23 cellular contexts compared by ENCODE assay signal in the genomic region with DNA sequence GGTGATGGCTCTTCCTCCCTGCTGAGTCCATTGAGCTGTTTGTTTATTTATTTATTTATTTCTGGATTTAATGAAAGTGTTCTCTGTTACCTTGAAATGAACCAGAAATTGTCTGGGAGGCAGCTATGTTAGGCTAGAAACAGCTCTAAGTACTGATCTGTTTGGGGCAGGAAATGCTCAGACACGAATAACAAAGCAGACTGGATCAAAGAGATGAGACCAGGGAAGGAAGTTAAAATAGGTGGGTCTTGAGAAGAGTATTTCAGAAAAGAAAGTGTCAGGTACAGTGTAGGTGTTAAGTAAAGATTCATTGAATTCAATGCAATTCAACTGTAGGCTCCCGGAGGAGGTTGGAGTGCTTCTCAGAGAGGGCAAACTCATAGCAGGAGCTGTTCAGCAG.
"Had no signal": no experiment of that assay in that cellular context is flagged by ENCODE, and none has a peak within 500 bp of the region (broad histone marks: within the 10 kb centered on the region; RNA-seq: fewer than 3 reads in every experiment).

No MANE protein-coding gene starts in this region.

- H3K4me3 ChIP-seq: esophagus squamous epithelium, heart right ventricle, left lung, lower lobe of right lung, right lobe of liver, tibial nerve had no signal

- H3K36me3 Mint-ChIP-seq: activated naive CD4-positive, alpha-beta T cell treated with anti-CD3 and anti-CD28 coated beads, Interleukin-2, amount 10 ng/mL, durations not matched to agents 7 days and 5 days had no signal

- H3K36me3 ChIP-seq: esophagus squamous epithelium, heart right ventricle, left lung, lower lobe of right lung, neutrophil, right lobe of liver, tibial nerve had no signal

- H3K27ac Mint-ChIP-seq: activated CD8-positive, alpha-beta T cell treated with anti-CD3 and anti-CD28 coated beads, Interleukin-2, amount 10 ng/mL, durations not matched to agents 7 days and 5 days; activated naive CD4-positive, alpha-beta T cell treated with anti-CD3 and anti-CD28 coated beads, Interleukin-2, amount 10 ng/mL, durations not matched to agents 7 days and 5 days; activated T-helper 1 cell treated with anti-CD3 and anti-CD28 coated beads, Interleukin-12 subunit alpha, Interleukin-12 subunit beta, Interleukin-2, Interleukin-4 antibody, amounts not matched to agents 30 ng/mL and 10 ng/mL and 1 ng/mL, durations not matched to agents 14 hours and 24 hours and 36 hours; nephron; T-helper 1 cell treated with Interleukin-12 subunit alpha and Interleukin-12 subunit beta and Interleukin-4 antibody, amounts not matched to agents 30 μg/mL and 1 μg/mL, for 36 hours had no signal

- H3K4me3 Mint-ChIP-seq: activated CD8-positive, alpha-beta T cell treated with anti-CD3 and anti-CD28 coated beads, Interleukin-2, amount 10 ng/mL, durations not matched to agents 7 days and 5 days; activated naive CD4-positive, alpha-beta T cell treated with anti-CD3 and anti-CD28 coated beads, Interleukin-2, amount 10 ng/mL, durations not matched to agents 7 days and 5 days; activated T-helper 1 cell treated with anti-CD3 and anti-CD28 coated beads, Interleukin-12 subunit alpha, Interleukin-12 subunit beta, Interleukin-2, Interleukin-4 antibody, amounts not matched to agents 30 ng/mL and 10 ng/mL and 1 ng/mL, durations not matched to agents 14 hours and 24 hours and 36 hours; nephron; T-helper 1 cell treated with Interleukin-12 subunit alpha and Interleukin-12 subunit beta and Interleukin-4 antibody, amounts not matched to agents 30 μg/mL and 1 μg/mL, for 36 hours had no signal

- H3K4me1 ChIP-seq: esophagus squamous epithelium, heart right ventricle, left lung, lower lobe of right lung, right lobe of liver, tibial nerve had no signal

- ATAC-seq: activated CD8-positive, alpha-beta T cell treated with anti-CD3 and anti-CD28 coated beads, Interleukin-2, amount 10 ng/mL, durations not matched to agents 7 days and 5 days; heart right ventricle; left lung; lower lobe of right lung; right lobe of liver had no signal

- H3K27me3 Mint-ChIP-seq: activated naive CD4-positive, alpha-beta T cell treated with anti-CD3 and anti-CD28 coated beads, Interleukin-2, amount 10 ng/mL, durations not matched to agents 7 days and 5 days had no signal

- H3K4me1 Mint-ChIP-seq: nephron had no signal

- H3K9me3 ChIP-seq: esophagus squamous epithelium, heart right ventricle, left lung, lower lobe of right lung, neutrophil, right lobe of liver, tibial nerve had no signal

- DNase-seq: activated CD4-positive, alpha-beta T cell treated with anti-CD3 and anti-CD28 coated beads for 1 hour; activated CD4-positive, alpha-beta T cell treated with anti-CD3 and anti-CD28 coated beads, Interleukin-2, amount 50 U/mL, for 1 hour; activated CD8-positive, alpha-beta T cell treated with anti-CD3 and anti-CD28 coated beads, Interleukin-2, amount 10 ng/mL, durations not matched to agents 7 days and 5 days; activated effector memory CD4-positive, alpha-beta T cell treated with anti-CD3 and anti-CD28 coated beads, Interleukin-2, amount 50 U/mL, for 16 hours; activated naive CD4-positive, alpha-beta T cell treated with anti-CD3 and anti-CD28 coated beads, Interleukin-2, amount 10 ng/mL, durations not matched to agents 7 days and 5 days; activated T-cell treated with anti-CD3 and anti-CD28 coated beads for 4 hours; dermis blood vessel endothelial cell; effector CD4-positive, alpha-beta T cell; esophagus squamous epithelium; foreskin melanocyte; heart right ventricle; left lung; lower lobe of right lung; mesenchymal stem cell; right lobe of liver; stimulated activated CD4-positive, alpha-beta T cell treated with anti-CD3 and anti-CD28 coated beads, Interleukin-2, amount 100 ng/mL, for 48 hours; stimulated activated naive CD4-positive, alpha-beta T cell treated with Interleukin-2 at 50 U/mL for 16 hours; T1000 had no signal

- H3K9me3 Mint-ChIP-seq: activated naive CD4-positive, alpha-beta T cell treated with anti-CD3 and anti-CD28 coated beads, Interleukin-2, amount 10 ng/mL, durations not matched to agents 7 days and 5 days; activated T-helper 1 cell treated with anti-CD3 and anti-CD28 coated beads, Interleukin-12 subunit alpha, Interleukin-12 subunit beta, Interleukin-2, Interleukin-4 antibody, amounts not matched to agents 30 ng/mL and 10 ng/mL and 1 ng/mL, durations not matched to agents 14 hours and 24 hours and 36 hours; nephron; T-helper 1 cell treated with Interleukin-12 subunit alpha and Interleukin-12 subunit beta and Interleukin-4 antibody, amounts not matched to agents 30 μg/mL and 1 μg/mL, for 36 hours had no signal

- H3K27me3 ChIP-seq: esophagus squamous epithelium, left lung, right lobe of liver, tibial nerve had no signal

- H3K27ac ChIP-seq: esophagus squamous epithelium, heart right ventricle, left lung, lower lobe of right lung, neutrophil, right lobe of liver, tibial nerve had no signal
